Comparison of ENCODE assay signal across 8 cellular contexts in genomic region chr5:69560587-69561431, GRCh38. TPM values are rescaled to one million over a fixed set of nuclear protein-coding genes. Genes with fewer than 3 reads are reported as not detected.
DNase-seq lines count a peak whose midpoint lies in the region; ATAC-seq, FAIRE-seq and TF ChIP-seq lines count a peak whose summit lies in the region.
"Not testable (repeated sequence)": the region's sequence is repeated elsewhere in the genome, so short reads cannot be mapped to it uniquely, and the experiment has no call there.

No MANE protein-coding gene starts in this region.

- H3K9me3 ChIP-seq in CD8-positive, alpha-beta T cell (ENCODE audit: low read length); SJSA1 (replicated peaks); H1 (ENCODE audit: insufficient read depth in 2 of 2, low read depth in 1 of 2, low read length in 1 of 2); iPS-15b (ENCODE audit: control insufficient read depth, insufficient read depth, low read length): not testable (repeated sequence)

- intact Hi-C loops in CD8-positive, alpha-beta T cell (cut with DNase I, micrococcal nuclease) = not testable (repeated sequence)

- DNase-seq in CD8-positive, alpha-beta T cell = peak in 1 of 7 experiments; percentile 12
- peak; percentile 0 for DNase-seq in HT-29 (ENCODE audit: low spot score)
- DNase-seq in SJSA1 (ENCODE audit: low read depth in 1 of 2, low spot score in 2 of 2) = peak in 1 of 2 experiments; percentile 37
- not testable (repeated sequence) for DNase-seq in activated naive CD4-positive, alpha-beta T cell treated with anti-CD3 and anti-CD28 coated beads, Interleukin-2, amount 10 ng/mL, durations not matched to agents 7 days and 5 days; H1 (ENCODE audit: low read depth in 1 of 2, low spot score in 2 of 2); stimulated activated naive CD8-positive, alpha-beta T cell treated with anti-CD3 and anti-CD28 coated beads, Interleukin-15, amount 100 ng/mL, for 72 hours

- H3K36me3 ChIP-seq in CD8-positive, alpha-beta T cell (ENCODE audit: insufficient read depth, low read length); SJSA1; H1 (ENCODE audit: control insufficient read depth in 2 of 4, insufficient read depth in 4 of 4, low read length in 3 of 4); iPS-15b (ENCODE audit: control insufficient read depth, insufficient read depth, low read length): not testable (repeated sequence)

- not testable (repeated sequence) for H4K91ac ChIP-seq in H1 (replicated peaks; ENCODE audit: insufficient read length, low read length)

- not testable (repeated sequence) for H3K18ac ChIP-seq in H1 (ENCODE audit: extremely low read depth, low read length)

- H3K4me3 Mint-ChIP-seq in CD8-positive, alpha-beta T cell = peak overlapping the region; percentile 49
- peak overlapping the region; percentile 64 for H3K4me3 Mint-ChIP-seq in activated naive CD4-positive, alpha-beta T cell treated with anti-CD3 and anti-CD28 coated beads, Interleukin-2, amount 10 ng/mL, durations not matched to agents 7 days and 5 days
- H3K4me3 Mint-ChIP-seq in nephron = peak overlapping the region; percentile 65 to 74 (median 68)
- peak overlapping the region; percentile 62 to 66 for H3K4me3 Mint-ChIP-seq in stimulated activated naive CD8-positive, alpha-beta T cell treated with anti-CD3 and anti-CD28 coated beads, Interleukin-15, amount 100 ng/mL, for 72 hours

- not testable (repeated sequence) for H2AFZ ChIP-seq in H1 (ENCODE audit: low read length)

- H3K27me3 ChIP-seq in CD8-positive, alpha-beta T cell (ENCODE audit: insufficient read depth, low read length); SJSA1 (replicated peaks); H1 (replicated peaks in 1 of 4; ENCODE audit: control insufficient read depth in 3 of 4, extremely low read depth in 1 of 4, insufficient read depth in 3 of 4, low read length in 3 of 4); iPS-15b (ENCODE audit: control insufficient read depth, insufficient read depth, low read length): not testable (repeated sequence)

- peak overlapping the region; percentile 34 to 49; a peak in 3 of 4 replicates for H3K4me2 ChIP-seq in H1 (ENCODE audit: insufficient read depth in 1 of 2, low read depth in 2 of 2, low read length in 2 of 2)

- H3K23me2 ChIP-seq in H1 (ENCODE audit: low read depth, low read length) = not testable (repeated sequence)

- H3K79me1 ChIP-seq in H1 (ENCODE audit: low read depth, low read length) = not testable (repeated sequence)

- not testable (repeated sequence) for H3K9ac ChIP-seq in H1 (replicated peaks in 1 of 4; ENCODE audit: extremely low read depth in 1 of 4, low read depth in 3 of 4, low read length in 3 of 4); iPS-15b (ENCODE audit: low read depth, low read length)

- not testable (repeated sequence) for H2BK20ac ChIP-seq in H1 (ENCODE audit: low read length)

- not testable (repeated sequence) for H2BK15ac ChIP-seq in H1 (ENCODE audit: low read length)

- H2BK120ac ChIP-seq in H1 (replicated peaks; ENCODE audit: low read depth, low read length) = not testable (repeated sequence)

- H3K23ac ChIP-seq in H1 (ENCODE audit: insufficient read length) = not testable (repeated sequence)

- H4K20me1 ChIP-seq in H1 (replicated peaks in 1 of 2; ENCODE audit: control insufficient read depth in 1 of 2, insufficient read depth in 2 of 2, low read length in 2 of 2) = not testable (repeated sequence)

- H2BK12ac ChIP-seq in H1 (ENCODE audit: low read depth, low read length) = not testable (repeated sequence)

- not testable (repeated sequence) for FAIRE-seq in H1 (lab: Jason Lieb, UNC)

- not testable (repeated sequence) for H3K56ac ChIP-seq in H1 (replicated peaks; ENCODE audit: insufficient read length, low read depth, low read length)

- H4K5ac ChIP-seq in H1 (ENCODE audit: insufficient read length, low read depth, low read length) = not testable (repeated sequence)

- not testable (repeated sequence) for H3K14ac ChIP-seq in H1 (ENCODE audit: insufficient read length)

- H2AK5ac ChIP-seq in H1 (ENCODE audit: low read depth, low read length) = not testable (repeated sequence)

- not testable (repeated sequence) for H3K27me3 Mint-ChIP-seq in CD8-positive, alpha-beta T cell (ENCODE audit: low read depth); activated naive CD4-positive, alpha-beta T cell treated with anti-CD3 and anti-CD28 coated beads, Interleukin-2, amount 10 ng/mL, durations not matched to agents 7 days and 5 days; nephron (ENCODE audit: low read depth); stimulated activated naive CD8-positive, alpha-beta T cell treated with anti-CD3 and anti-CD28 coated beads, Interleukin-15, amount 100 ng/mL, for 72 hours

- not testable (repeated sequence) for H3K4ac ChIP-seq in H1 (replicated peaks; ENCODE audit: insufficient read length, low read depth, low read length)

- not testable (repeated sequence) for H4K8ac ChIP-seq in H1 (ENCODE audit: extremely low read depth, insufficient read depth, low read length)

- not testable (repeated sequence) for H3K36me3 Mint-ChIP-seq in CD8-positive, alpha-beta T cell; activated naive CD4-positive, alpha-beta T cell treated with anti-CD3 and anti-CD28 coated beads, Interleukin-2, amount 10 ng/mL, durations not matched to agents 7 days and 5 days; nephron (ENCODE audit: low read depth)

- 47% methylated on average over 19 of the region's 31 CpGs; no CpG with 5 or more reads in 1 of the 2 experiments for WGBS in H1 (ENCODE audit: extremely low coverage in 1 of 2, insufficient coverage in 1 of 2, insufficient read length in 1 of 2, insufficient replicate concordance in 2 of 2, low coverage in 1 of 2, low lambda C conversion rate in 2 of 2, missing lambda C conversion rate in 1 of 2), 2 experiments

- H2BK5ac ChIP-seq in H1 (ENCODE audit: low read depth, low read length) = not testable (repeated sequence)

- ATAC-seq in CD8-positive, alpha-beta T cell; stimulated activated naive CD8-positive, alpha-beta T cell treated with anti-CD3 and anti-CD28 coated beads, Interleukin-15, amount 100 ng/mL, for 72 hours: not testable (repeated sequence)

- not testable (repeated sequence) for TF ChIP-seq CTCF in CD8-positive, alpha-beta T cell (IDR thresholded peaks at IDR 0.05); H1 (IDR thresholded peaks at IDR 0.05; ENCODE audit: control extremely low read depth in 1 of 3, insufficient read depth in 1 of 3, low read depth in 1 of 3, low read length in 3 of 3); nephron (IDR thresholded peaks at IDR 0.05; ENCODE audit: unreplicated experiment in 3 of 3)

- H3K27ac ChIP-seq in CD8-positive, alpha-beta T cell (ENCODE audit: low read depth, low read length); SJSA1; H1 (ENCODE audit: low read depth, low read length): not testable (repeated sequence)

- not testable (repeated sequence) for TF ChIP-seq EP300 in H1 (IDR thresholded peaks at IDR 0.05; ENCODE audit: borderline replicate concordance in 1 of 2, low read depth in 2 of 2, low read length in 2 of 2)

- H3K27ac Mint-ChIP-seq in CD8-positive, alpha-beta T cell; activated naive CD4-positive, alpha-beta T cell treated with anti-CD3 and anti-CD28 coated beads, Interleukin-2, amount 10 ng/mL, durations not matched to agents 7 days and 5 days; nephron; stimulated activated naive CD8-positive, alpha-beta T cell treated with anti-CD3 and anti-CD28 coated beads, Interleukin-15, amount 100 ng/mL, for 72 hours: not testable (repeated sequence)

- not testable (repeated sequence) for H3K4me3 ChIP-seq in CD8-positive, alpha-beta T cell (ENCODE audit: low read depth, low read length)
- peak overlapping the region; percentile 26 for H3K4me3 ChIP-seq in SJSA1
- peak overlapping the region; percentile 23 to 54 (median 28); a peak in 7 of 8 replicates for H3K4me3 ChIP-seq in H1 (ENCODE audit: extremely low read depth in 1 of 4, insufficient read depth in 2 of 4, low read depth in 3 of 4, low read length in 4 of 4)
- peak overlapping the region; percentile 28 for H3K4me3 ChIP-seq in iPS-15b (ENCODE audit: low read depth, low read length)

- TF ChIP-seq POLR2A in H1 (IDR thresholded peaks at IDR 0.05; ENCODE audit: control extremely low read depth in 1 of 2, low read depth in 2 of 2, low read length in 2 of 2) = not testable (repeated sequence)

- not testable (repeated sequence) for H3K4me1 ChIP-seq in CD8-positive, alpha-beta T cell (ENCODE audit: insufficient read depth, low read length); SJSA1 (replicated peaks); H1 (replicated peaks in 1 of 4; ENCODE audit: control insufficient read depth in 3 of 4, insufficient read depth in 4 of 4, low read length in 3 of 4); iPS-15b (ENCODE audit: control insufficient read depth, insufficient read depth, low read length)

- CTCF ChIA-PET in CD8-positive, alpha-beta T cell (lab: Charles Lee); activated naive CD4-positive, alpha-beta T cell treated with anti-CD3 and anti-CD28 coated beads, Interleukin-2, amount 10 ng/mL, durations not matched to agents 7 days and 5 days (lab: Charles Lee); H1 (lab: Charles Lee; ENCODE audit: partially characterized antibody): not testable (repeated sequence)

- H3K9me3 Mint-ChIP-seq in CD8-positive, alpha-beta T cell; activated naive CD4-positive, alpha-beta T cell treated with anti-CD3 and anti-CD28 coated beads, Interleukin-2, amount 10 ng/mL, durations not matched to agents 7 days and 5 days; nephron; stimulated activated naive CD8-positive, alpha-beta T cell treated with anti-CD3 and anti-CD28 coated beads, Interleukin-15, amount 100 ng/mL, for 72 hours: not testable (repeated sequence)

- not testable (repeated sequence) for TF ChIP-seq RAD21 in H1 (IDR thresholded peaks at IDR 0.05 in 1 of 2, conservative IDR thresholded peaks at IDR 0.05 in 1 of 2; ENCODE audit: low read depth in 2 of 2, low read length in 2 of 2)

- H3K4me1 Mint-ChIP-seq in CD8-positive, alpha-beta T cell (ENCODE audit: low read depth); activated naive CD4-positive, alpha-beta T cell treated with anti-CD3 and anti-CD28 coated beads, Interleukin-2, amount 10 ng/mL, durations not matched to agents 7 days and 5 days; nephron; stimulated activated naive CD8-positive, alpha-beta T cell treated with anti-CD3 and anti-CD28 coated beads, Interleukin-15, amount 100 ng/mL, for 72 hours: not testable (repeated sequence)

- POLR2A ChIA-PET in CD8-positive, alpha-beta T cell (lab: Charles Lee) = not testable (repeated sequence)
- POLR2A ChIA-PET in H1 (lab: Charles Lee; ENCODE audit: partially characterized antibody) = interaction anchor here (1.4 kb wide), 1 partner anchor 67 kb away, joined by 3 read pairs; no protein-coding TSS in a partner anchor

- H3K79me2 ChIP-seq in H1 (ENCODE audit: control insufficient read depth in 1 of 2, insufficient read depth in 2 of 2, low read length in 2 of 2) = not testable (repeated sequence)

RNA-seq across cellular contexts. Expression of gene GTF2H2C, which starts 0.8 kb away (rescaled TPM):
- 1 to 10 TPM; 8.4 to 8.8 TPM for total RNA-seq in CD8-positive, alpha-beta T cell
- 10.2 and 12.8 TPM in 2 replicates for total RNA-seq in HT-29 (2014; rRNA removed; shearing (Covaris generic))
- 84.6 and 101 TPM in 2 replicates for total RNA-seq in SJSA1 (2014; rRNA removed; shearing (Covaris generic))
- 45.1 and 46.3 TPM in 2 replicates for total RNA-seq in H1 (2021; fragmentation: NEBNext Ultra II Directional; extraction: Animal tissue kit (Norgen Biotek cat#: 25700))
- 14.6 and 20.8 TPM in 2 replicates for polyA plus RNA-seq in H1 (2011; rRNA removed)
- polyA plus RNA-seq in H1 (2011; cell fraction: cytosol; rRNA removed) = 27.3 TPM
- 13.4 TPM for polyA plus RNA-seq in H1 (2011; cell fraction: nucleus; rRNA removed)
- 26.8 to 46.8 TPM (median 28.3 TPM) in 4 replicates for polyA plus RNA-seq in H1 (2012, experiment 1 of 2)
- polyA plus RNA-seq in H1 (2012, experiment 2 of 2) = 8.2 TPM
- polyA plus RNA-seq in H1 (2013, experiment 1 of 2) = 26.9 TPM
- polyA plus RNA-seq in H1 (2013, experiment 2 of 2) = 24.6 TPM
- 25.0 and 28.9 TPM in 2 replicates for polyA minus RNA-seq in H1 (2011; rRNA and poly(A)+ RNA removed)
- 16.4 TPM for polyA minus RNA-seq in H1 (2011; cell fraction: cytosol; rRNA and poly(A)+ RNA removed)
- polyA minus RNA-seq in H1 (2011; cell fraction: nucleus; rRNA and poly(A)+ RNA removed) = 38.8 TPM
